11 cellular contexts compared by ENCODE assay signal in genomic region chr14:36605506-36605857, GRCh38. TPM values are rescaled to one million over a fixed set of nuclear protein-coding genes. Genes with fewer than 3 reads are reported as not detected.
DNase-seq lines count a peak whose midpoint lies in the region; TF ChIP-seq lines count a peak whose summit lies in the region.
"Had no signal": no experiment of that assay in that cellular context is flagged by ENCODE, and none has a peak within 500 bp of the region (broad histone marks: within the 10 kb centered on the region; RNA-seq: fewer than 3 reads in every experiment).

No MANE protein-coding gene starts in this region.

- CTCF ChIA-PET in BJ (lab: Yijun Ruan, JAX): interaction anchor here (0.5 to 3.9 kb wide), 13 partner anchors 7 to 537 kb away, joined by 3 to 36 read pairs (median 3); no protein-coding TSS in a partner anchor

- POLR2A ChIA-PET in BJ (lab: Charles Lee): no interaction called here

- no peaks in the 10 kb centered on the region; the same call in 1 of the 2 replicates for H3K27me3 ChIP-seq in BJ (ENCODE audit: control insufficient read depth, insufficient read depth, low read length)
- no peaks in the 10 kb centered on the region for H3K27me3 ChIP-seq in GM06990 (replicated peaks; ENCODE audit: control insufficient read depth, insufficient read depth, low read length)

- TF ChIP-seq CTCF in BJ (IDR thresholded peaks at IDR 0.05; ENCODE audit: insufficient read depth, low read depth, low read length) (peak; percentile 31), GM06990 (IDR thresholded peaks at IDR 0.05; ENCODE audit: insufficient read depth, low read length, poor library complexity, severe bottlenecking) (peak; percentile 14), fibroblast of mammary gland (conservative IDR thresholded peaks at IDR 0.05; ENCODE audit: control insufficient read depth, insufficient read depth, low read depth, low read length) (peak; percentile 11)

- H3K4me3 ChIP-seq in BJ (ENCODE audit: low read depth, low read length): no peak overlapping the region
- H3K4me3 ChIP-seq in GM06990 (replicated peaks; ENCODE audit: low read depth, low read length): no peak overlapping the region
- no peak overlapping the region for H3K4me3 ChIP-seq in fibroblast of mammary gland (ENCODE audit: control insufficient read depth, low read depth, low read length)
- H3K4me3 ChIP-seq: stomach had no signal

- no peak for DNase-seq in BJ (ENCODE audit: low read depth)
- no peak for DNase-seq in GM06990 (ENCODE audit: extremely low read depth, insufficient read length)
- peak; percentile 8 for DNase-seq in NCI-H446 treated with DMSO at 0.1 percent for 48 hours (lab: John Stamatoyannopoulos, UW)
- DNase-seq in fibroblast of mammary gland (ENCODE audit: low read depth): no peak
- no peak for DNase-seq in NOMO-1 treated with dmso at 0.1 percent for 144 hours (lab: John Stamatoyannopoulos, UW; ENCODE audit: unreplicated experiment)
- no peak for DNase-seq in midbrain (lab: John Stamatoyannopoulos, UW)
- DNase-seq in GM19238 (ENCODE audit: insufficient read length, low spot score): no peak
- DNase-seq: activated effector memory CD4-positive, alpha-beta T cell treated with Interleukin-2 at 50 U/mL for 16 hours had no signal

- H3K36me3 ChIP-seq in BJ (ENCODE audit: control insufficient read depth, insufficient read depth, low read length) (no peaks in the 10 kb centered on the region), GM06990 (ENCODE audit: control insufficient read depth, insufficient read depth, low read length) (no peaks in the 10 kb centered on the region)
- H3K36me3 ChIP-seq: stomach had no signal

RNA-seq across cellular contexts. Expression of gene NKX2-8, which starts 23.1 kb away (rescaled TPM):
- polyA plus RNA-seq in BJ (2011; rRNA removed): not detected in 2 replicates
- polyA minus RNA-seq in BJ (2011; rRNA and poly(A)+ RNA removed): not detected in 2 replicates
- polyA plus RNA-seq: fibroblast of lung; naive thymus-derived CD4-positive, alpha-beta T cell had no signal

RNA-seq across cellular contexts. Expression of gene PAX9, which starts 56.2 kb away (rescaled TPM):
- polyA plus RNA-seq in BJ (2011; rRNA removed): not detected in 2 replicates
- polyA minus RNA-seq in BJ (2011; rRNA and poly(A)+ RNA removed): 0.05 TPM in 1 of 2 replicates, not detected in the other
